1 cellular context compared by ENCODE assay signal in the genomic region with DNA sequence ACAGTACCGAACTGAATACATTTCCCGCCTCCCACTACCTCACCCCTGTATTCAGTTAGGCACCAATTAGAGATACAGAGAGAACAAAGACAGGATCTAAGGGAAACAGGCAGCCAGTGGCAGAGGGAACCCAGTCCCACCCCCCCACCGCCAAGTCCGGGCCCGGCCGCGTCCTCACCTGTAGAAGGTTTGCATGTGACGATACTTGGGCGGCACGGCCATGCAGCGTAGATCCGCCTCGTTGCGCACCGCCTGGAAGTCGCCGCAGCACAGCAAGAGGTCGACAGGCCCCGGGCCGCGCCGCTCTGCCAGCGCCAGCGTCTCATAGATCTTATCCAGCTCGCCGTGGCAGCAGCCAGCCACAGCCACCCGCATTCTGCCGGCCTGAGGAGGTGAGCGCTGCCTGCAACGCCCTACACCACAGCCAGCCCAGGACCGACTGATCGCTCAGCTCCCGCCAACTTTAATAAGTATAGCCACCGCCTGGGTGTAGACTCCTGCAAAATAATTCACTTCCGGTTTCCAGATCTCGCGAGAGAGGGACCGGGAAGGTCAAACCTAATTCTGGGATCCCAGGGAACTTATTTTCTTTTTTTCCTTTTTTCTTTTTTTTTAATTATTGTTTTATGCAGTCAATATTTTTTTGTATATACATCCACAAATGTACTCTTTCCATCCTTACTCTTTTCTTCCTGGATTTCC.
TF ChIP-seq lines count a peak whose summit lies in the region.

A gene with protein sequence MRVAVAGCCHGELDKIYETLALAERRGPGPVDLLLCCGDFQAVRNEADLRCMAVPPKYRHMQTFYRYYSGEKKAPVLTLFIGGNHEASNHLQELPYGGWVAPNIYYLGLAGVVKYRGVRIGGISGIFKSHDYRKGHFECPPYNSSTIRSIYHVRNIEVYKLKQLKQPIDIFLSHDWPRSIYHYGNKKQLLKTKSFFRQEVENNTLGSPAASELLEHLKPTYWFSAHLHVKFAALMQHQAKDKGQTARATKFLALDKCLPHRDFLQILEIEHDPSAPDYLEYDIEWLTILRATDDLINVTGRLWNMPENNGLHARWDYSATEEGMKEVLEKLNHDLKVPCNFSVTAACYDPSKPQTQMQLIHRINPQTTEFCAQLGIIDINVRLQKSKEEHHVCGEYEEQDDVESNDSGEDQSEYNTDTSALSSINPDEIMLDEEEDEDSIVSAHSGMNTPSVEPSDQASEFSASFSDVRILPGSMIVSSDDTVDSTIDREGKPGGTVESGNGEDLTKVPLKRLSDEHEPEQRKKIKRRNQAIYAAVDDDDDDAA (minus strand): TSS at position 501 of the 702 bp plus-strand sequence. CDS start 126 bp downstream, at position 375.

TF ChIP-seq in SK-N-SH, 30 proteins besides CTCF, POLR2A, EP300 and RAD21 (continued from another document):
- TF ChIP-seq, protein P1, sequence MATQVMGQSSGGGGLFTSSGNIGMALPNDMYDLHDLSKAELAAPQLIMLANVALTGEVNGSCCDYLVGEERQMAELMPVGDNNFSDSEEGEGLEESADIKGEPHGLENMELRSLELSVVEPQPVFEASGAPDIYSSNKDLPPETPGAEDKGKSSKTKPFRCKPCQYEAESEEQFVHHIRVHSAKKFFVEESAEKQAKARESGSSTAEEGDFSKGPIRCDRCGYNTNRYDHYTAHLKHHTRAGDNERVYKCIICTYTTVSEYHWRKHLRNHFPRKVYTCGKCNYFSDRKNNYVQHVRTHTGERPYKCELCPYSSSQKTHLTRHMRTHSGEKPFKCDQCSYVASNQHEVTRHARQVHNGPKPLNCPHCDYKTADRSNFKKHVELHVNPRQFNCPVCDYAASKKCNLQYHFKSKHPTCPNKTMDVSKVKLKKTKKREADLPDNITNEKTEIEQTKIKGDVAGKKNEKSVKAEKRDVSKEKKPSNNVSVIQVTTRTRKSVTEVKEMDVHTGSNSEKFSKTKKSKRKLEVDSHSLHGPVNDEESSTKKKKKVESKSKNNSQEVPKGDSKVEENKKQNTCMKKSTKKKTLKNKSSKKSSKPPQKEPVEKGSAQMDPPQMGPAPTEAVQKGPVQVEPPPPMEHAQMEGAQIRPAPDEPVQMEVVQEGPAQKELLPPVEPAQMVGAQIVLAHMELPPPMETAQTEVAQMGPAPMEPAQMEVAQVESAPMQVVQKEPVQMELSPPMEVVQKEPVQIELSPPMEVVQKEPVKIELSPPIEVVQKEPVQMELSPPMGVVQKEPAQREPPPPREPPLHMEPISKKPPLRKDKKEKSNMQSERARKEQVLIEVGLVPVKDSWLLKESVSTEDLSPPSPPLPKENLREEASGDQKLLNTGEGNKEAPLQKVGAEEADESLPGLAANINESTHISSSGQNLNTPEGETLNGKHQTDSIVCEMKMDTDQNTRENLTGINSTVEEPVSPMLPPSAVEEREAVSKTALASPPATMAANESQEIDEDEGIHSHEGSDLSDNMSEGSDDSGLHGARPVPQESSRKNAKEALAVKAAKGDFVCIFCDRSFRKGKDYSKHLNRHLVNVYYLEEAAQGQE (IDR thresholded peaks at IDR 0.05; ENCODE audit: low read depth, low read length): peak; percentile 56; the same call in 1 of the 2 replicates
- TF ChIP-seq EZH2phosphoT487 (IDR thresholded peaks at IDR 0.05; ENCODE audit: borderline replicate concordance, low read depth) (no peak), GATA2 (CRISPR knock-in tag; IDR thresholded peaks at IDR 0.05) (peak; percentile 66), YY1 (IDR thresholded peaks at IDR 0.05; ENCODE audit: low read depth) (peak; percentile 70), RCOR1 (IDR thresholded peaks at IDR 0.05; ENCODE audit: low read length) (peak; percentile 50; the same call in 1 of the 2 replicates), MXI1 (IDR thresholded peaks at IDR 0.05; ENCODE audit: low read depth, low read length) (peak; percentile 48; the same call in 1 of the 2 replicates), NRF1 (IDR thresholded peaks at IDR 0.05; ENCODE audit: low read depth, low read length) (no peak), CHD2 (IDR thresholded peaks at IDR 0.05; ENCODE audit: low read length, partially characterized antibody) (peak; percentile 99), SIN3A (IDR thresholded peaks at IDR 0.05; ENCODE audit: borderline replicate concordance, low read depth, low read length) (peak; percentile 90), POLR2AphosphoS5 (IDR thresholded peaks at IDR 0.05; ENCODE audit: low read depth, low read length) (peak; percentile 88), TEAD4 (IDR thresholded peaks at IDR 0.05; ENCODE audit: borderline replicate concordance, insufficient read depth) (no peak), ELF1 (IDR thresholded peaks at IDR 0.05) (peak; percentile 86), SMC3 (IDR thresholded peaks at IDR 0.05; ENCODE audit: low read depth, low read length) (no peak), GABPA (IDR thresholded peaks at IDR 0.05; ENCODE audit: low read depth) (peak; percentile 72)
- TF ChIP-seq, protein P2, sequence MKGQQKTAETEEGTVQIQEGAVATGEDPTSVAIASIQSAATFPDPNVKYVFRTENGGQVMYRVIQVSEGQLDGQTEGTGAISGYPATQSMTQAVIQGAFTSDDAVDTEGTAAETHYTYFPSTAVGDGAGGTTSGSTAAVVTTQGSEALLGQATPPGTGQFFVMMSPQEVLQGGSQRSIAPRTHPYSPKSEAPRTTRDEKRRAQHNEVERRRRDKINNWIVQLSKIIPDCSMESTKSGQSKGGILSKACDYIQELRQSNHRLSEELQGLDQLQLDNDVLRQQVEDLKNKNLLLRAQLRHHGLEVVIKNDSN (IDR thresholded peaks at IDR 0.05; ENCODE audit: borderline replicate concordance, low read depth): 0 out of 2 replicates have a peak, but pooled peaks have one; percentile 35
- TF ChIP-seq, protein P3, sequence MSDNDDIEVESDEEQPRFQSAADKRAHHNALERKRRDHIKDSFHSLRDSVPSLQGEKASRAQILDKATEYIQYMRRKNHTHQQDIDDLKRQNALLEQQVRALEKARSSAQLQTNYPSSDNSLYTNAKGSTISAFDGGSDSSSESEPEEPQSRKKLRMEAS (IDR thresholded peaks at IDR 0.05; ENCODE audit: low read depth): no peak; the same call in 1 of the 2 replicates
- TF ChIP-seq, protein P4, sequence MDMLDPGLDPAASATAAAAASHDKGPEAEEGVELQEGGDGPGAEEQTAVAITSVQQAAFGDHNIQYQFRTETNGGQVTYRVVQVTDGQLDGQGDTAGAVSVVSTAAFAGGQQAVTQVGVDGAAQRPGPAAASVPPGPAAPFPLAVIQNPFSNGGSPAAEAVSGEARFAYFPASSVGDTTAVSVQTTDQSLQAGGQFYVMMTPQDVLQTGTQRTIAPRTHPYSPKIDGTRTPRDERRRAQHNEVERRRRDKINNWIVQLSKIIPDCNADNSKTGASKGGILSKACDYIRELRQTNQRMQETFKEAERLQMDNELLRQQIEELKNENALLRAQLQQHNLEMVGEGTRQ (IDR thresholded peaks at IDR 0.05; ENCODE audit: borderline replicate concordance, low read depth, low read length): no peak
